1 cellular context compared by ENCODE assay signal in the genomic region with DNA sequence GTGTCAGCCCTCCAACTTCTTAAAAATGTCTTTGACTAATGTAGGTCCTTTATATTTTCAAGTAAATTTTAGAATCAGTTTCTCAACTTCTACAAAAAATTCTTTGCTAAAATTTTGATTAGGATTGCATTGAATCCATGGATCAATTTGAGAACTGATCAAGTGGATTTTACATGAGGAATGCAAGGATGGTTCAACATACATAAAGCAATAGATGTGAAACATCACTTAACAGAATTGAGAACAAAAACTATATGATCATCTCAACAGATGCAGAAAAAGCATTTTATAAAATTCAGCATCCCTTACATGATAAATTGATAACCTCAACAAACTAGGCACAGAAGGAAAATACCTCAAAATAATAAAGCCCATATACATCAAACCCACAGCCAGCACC.
TF ChIP-seq lines count a peak whose summit lies in the region.

No MANE protein-coding gene starts in this region.

TF ChIP-seq in A549, 52 proteins besides CTCF, POLR2A, EP300 and RAD21 (continued from another document):
- TF ChIP-seq, protein P1, sequence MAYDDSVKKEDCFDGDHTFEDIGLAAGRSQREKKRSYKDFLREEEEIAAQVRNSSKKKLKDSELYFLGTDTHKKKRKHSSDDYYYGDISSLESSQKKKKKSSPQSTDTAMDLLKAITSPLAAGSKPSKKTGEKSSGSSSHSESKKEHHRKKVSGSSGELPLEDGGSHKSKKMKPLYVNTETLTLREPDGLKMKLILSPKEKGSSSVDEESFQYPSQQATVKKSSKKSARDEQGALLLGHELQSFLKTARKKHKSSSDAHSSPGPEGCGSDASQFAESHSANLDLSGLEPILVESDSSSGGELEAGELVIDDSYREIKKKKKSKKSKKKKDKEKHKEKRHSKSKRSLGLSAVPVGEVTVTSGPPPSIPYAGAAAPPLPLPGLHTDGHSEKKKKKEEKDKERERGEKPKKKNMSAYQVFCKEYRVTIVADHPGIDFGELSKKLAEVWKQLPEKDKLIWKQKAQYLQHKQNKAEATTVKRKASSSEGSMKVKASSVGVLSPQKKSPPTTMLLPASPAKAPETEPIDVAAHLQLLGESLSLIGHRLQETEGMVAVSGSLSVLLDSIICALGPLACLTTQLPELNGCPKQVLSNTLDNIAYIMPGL (CRISPR knock-in tag; IDR thresholded peaks at IDR 0.05; ENCODE audit: borderline replicate concordance), result no peak
- TF ChIP-seq ZFP36 (IDR thresholded peaks at IDR 0.05; ENCODE audit: borderline replicate concordance, partially characterized antibody) (no peak), EHMT2 (IDR thresholded peaks at IDR 0.05; ENCODE audit: low read depth) (no peak), RFX5 (IDR thresholded peaks at IDR 0.05) (no peak), HDAC2 (IDR thresholded peaks at IDR 0.05) (no peak), EHF (CRISPR knock-in tag; IDR thresholded peaks at IDR 0.05) (no peak), HOXA7 (CRISPR knock-in tag; IDR thresholded peaks at IDR 0.05) (no peak), RCOR1 (IDR thresholded peaks at IDR 0.05; ENCODE audit: low read depth, low read length) (no peak), CHD4 (IDR thresholded peaks at IDR 0.05; ENCODE audit: borderline replicate concordance) (no peak), ESRRA (IDR thresholded peaks at IDR 0.05; ENCODE audit: borderline replicate concordance, low read length) (no peak), ELK1 (IDR thresholded peaks at IDR 0.05; ENCODE audit: low read depth, low read length) (no peak)
- TF ChIP-seq, protein P2, sequence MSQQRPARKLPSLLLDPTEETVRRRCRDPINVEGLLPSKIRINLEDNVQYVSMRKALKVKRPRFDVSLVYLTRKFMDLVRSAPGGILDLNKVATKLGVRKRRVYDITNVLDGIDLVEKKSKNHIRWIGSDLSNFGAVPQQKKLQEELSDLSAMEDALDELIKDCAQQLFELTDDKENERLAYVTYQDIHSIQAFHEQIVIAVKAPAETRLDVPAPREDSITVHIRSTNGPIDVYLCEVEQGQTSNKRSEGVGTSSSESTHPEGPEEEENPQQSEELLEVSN (IDR thresholded peaks at IDR 0.05; ENCODE audit: borderline replicate concordance, low read depth), result no peak
